In genomic region chrX:24055043-24055356, GRCh38 we compare ENCODE assay signal across 8 cellular contexts. TPM values are rescaled to one million over a fixed set of nuclear protein-coding genes. Genes with fewer than 3 reads are reported as not detected.
DNase-seq lines count a peak whose midpoint lies in the region; ATAC-seq and TF ChIP-seq lines count a peak whose summit lies in the region.

No MANE protein-coding gene starts in this region.

- H3K36me3 ChIP-seq in sigmoid colon = peaks cover 0 to 16% (median 10%) of the 10 kb centered on the region in 4 donors

- no peak for TF ChIP-seq CTCF in sigmoid colon (IDR thresholded peaks at IDR 0.05)

- H3K9me3 ChIP-seq in sigmoid colon = no peaks in the 10 kb centered on the region

- peak; percentile 15 for ATAC-seq in HG03521 (IDR thresholded peaks at IDR 0.05; ENCODE audit: unreplicated experiment)

- WGBS in sigmoid colon, 2 donors = 0% methylated on average over 14 of the region's 14 CpGs

- peaks cover 0 to 6% (median 0%) of the 10 kb centered on the region in 4 donors for H3K4me1 ChIP-seq in sigmoid colon

- peak overlapping the region in 2 of 4 donors; percentile 89 to 91 for H3K27ac ChIP-seq in sigmoid colon

- intact Hi-C loops in sigmoid colon (cut with DNase I) = loop anchor here (2.0 to 10.0 kb wide), 3 partner anchors 148 to 310 kb away; partner anchors contain the start of genes ACOT9, APOO and SAT1

- peak; percentile 43 for DNase-seq in NCI-H748 (lab: John Stamatoyannopoulos, UW; ENCODE audit: unreplicated experiment)
- DNase-seq in NCI-H748 treated with DMSO at 0.1 percent for 48 hours (lab: John Stamatoyannopoulos, UW) = no peak
- no peak for DNase-seq in erythroblast (lab: John Stamatoyannopoulos, UW)
- DNase-seq in sigmoid colon = no peak
- DNase-seq in NCI-H2171 (lab: John Stamatoyannopoulos, UW) = no peak
- no peak for DNase-seq in COLO668 (lab: John Stamatoyannopoulos, UW; ENCODE audit: unreplicated experiment)
- no peak for DNase-seq in mesenteric fat pad (ENCODE audit: low spot score)

- no peaks in the 10 kb centered on the region for H3K27me3 ChIP-seq in sigmoid colon

- no peak for TF ChIP-seq EP300 in sigmoid colon (IDR thresholded peaks at IDR 0.05)

- peak overlapping the region in 3 of 4 donors; percentile 67 to 81 (median 70) for H3K4me3 ChIP-seq in sigmoid colon

- TF ChIP-seq POLR2A in erythroblast (IDR thresholded peaks at IDR 0.05; ENCODE audit: low read length) (peak; percentile 62), sigmoid colon (IDR thresholded peaks at IDR 0.05) (no peak)

RNA-seq across cellular contexts. Expression of gene EIF2S3, which starts 0.2 kb away (rescaled TPM):
- 100 to 1,000 TPM; 134 to 222 (median 143) TPM for total RNA-seq in sigmoid colon
- polyA plus RNA-seq in sigmoid colon = 10 to 100 TPM; 73.5 to 100.0 (median 75.7) TPM
- 143 TPM for total RNA-seq in mesenteric fat pad

RNA-seq across cellular contexts. Expression of gene KLHL15, which starts 28.0 kb away (rescaled TPM):
- total RNA-seq in sigmoid colon (10 to 100 TPM in 2 of 4 donors, 1 to 10 TPM in 2; 8.0 to 15.1 (median 10.0) TPM), mesenteric fat pad (10.0 TPM)
- 1 to 10 TPM in 1 of 3 donors, under 1 TPM in 2; 0.60 to 2.0 (median 0.92) TPM for polyA plus RNA-seq in sigmoid colon
